ENCODE assay signal across 3 cellular contexts in the genomic region with DNA sequence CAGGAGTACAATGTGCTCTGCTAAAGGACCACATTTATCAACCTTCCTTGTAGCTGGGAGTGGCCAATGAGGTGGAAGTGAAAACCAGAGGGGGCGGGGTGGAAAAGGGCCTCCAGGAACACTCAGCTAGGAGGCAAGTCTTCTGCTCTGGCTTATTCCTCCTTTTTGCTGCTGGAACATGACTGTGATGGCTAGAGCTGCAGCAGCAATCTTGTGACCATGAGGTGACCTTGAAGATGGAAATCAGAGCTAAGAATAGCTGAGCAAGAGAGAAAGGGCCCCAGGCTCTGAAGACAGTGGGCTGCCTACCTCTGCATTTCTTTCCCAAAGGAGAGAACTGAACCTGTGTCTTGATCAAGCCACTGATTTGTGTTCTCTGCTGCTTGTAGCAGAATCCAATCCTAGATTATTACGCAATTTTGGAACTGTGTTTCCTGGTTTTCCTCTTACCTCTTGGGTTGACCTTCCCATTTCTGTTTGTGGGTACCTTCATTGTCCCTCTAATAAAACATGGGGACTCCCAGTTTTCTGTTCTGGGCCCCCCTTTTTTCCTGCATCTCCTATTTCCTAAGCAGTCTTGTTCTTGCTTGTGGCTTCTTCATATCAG.
TF ChIP-seq lines count a peak whose summit lies in the region.

No MANE protein-coding gene starts in this region.

TF ChIP-seq in A549, 52 proteins besides CTCF, POLR2A, EP300 and RAD21 (continued from another document):
- TF ChIP-seq ESRRA (IDR thresholded peaks at IDR 0.05; ENCODE audit: borderline replicate concordance, low read length) (no peak), REST (IDR thresholded peaks at IDR 0.05) (no peak)
- TF ChIP-seq, protein P1, sequence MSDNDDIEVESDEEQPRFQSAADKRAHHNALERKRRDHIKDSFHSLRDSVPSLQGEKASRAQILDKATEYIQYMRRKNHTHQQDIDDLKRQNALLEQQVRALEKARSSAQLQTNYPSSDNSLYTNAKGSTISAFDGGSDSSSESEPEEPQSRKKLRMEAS (IDR thresholded peaks at IDR 0.05) = no peak

TF ChIP-seq in HEK293, 187 proteins besides CTCF, POLR2A, EP300 and RAD21:
- TF ChIP-seq ZNF280D (tag by site-specific recombination; IDR thresholded peaks at IDR 0.05) (0 out of 2 replicates have a peak, but pooled peaks have one; percentile 48), ZNF585B (tag by site-specific recombination; IDR thresholded peaks at IDR 0.05) (no peak), ZBTB20 (tag by site-specific recombination; IDR thresholded peaks at IDR 0.05) (no peak), SETDB1 (IDR thresholded peaks at IDR 0.05; ENCODE audit: insufficient read length, low read length) (peak; percentile 23)
- TF ChIP-seq, protein P2, sequence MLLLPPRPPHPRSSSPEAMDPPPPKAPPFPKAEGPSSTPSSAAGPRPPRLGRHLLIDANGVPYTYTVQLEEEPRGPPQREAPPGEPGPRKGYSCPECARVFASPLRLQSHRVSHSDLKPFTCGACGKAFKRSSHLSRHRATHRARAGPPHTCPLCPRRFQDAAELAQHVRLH (tag by site-specific recombination; IDR thresholded peaks at IDR 0.05) = peak; percentile 45; the same call in 1 of the 2 replicates

TF ChIP-seq in WTC11, 78 proteins besides CTCF, POLR2A, EP300 and RAD21 (continued from another document):
- TF ChIP-seq AFF4 (CRISPR knock-in tag; IDR thresholded peaks at IDR 0.05; ENCODE audit: borderline replicate concordance) = no peak
